ENCODE assay signal across 8 cellular contexts in genomic region chr5:114055810-114056476, GRCh38.
DNase-seq lines count a peak whose midpoint lies in the region; ATAC-seq and TF ChIP-seq lines count a peak whose summit lies in the region.

No MANE protein-coding gene starts in this region.

- H3K27me3 ChIP-seq in duodenal mucosa (ENCODE audit: control insufficient read depth in 1 of 2, insufficient read depth in 2 of 2, low read length in 2 of 2) = peaks cover 10 to 34% of the 10 kb centered on the region in 2 donors
- H3K27me3 ChIP-seq in left lung = peaks cover 24 to 34% of the 10 kb centered on the region in 2 donors
- H3K27me3 ChIP-seq in stomach smooth muscle (ENCODE audit: control insufficient read depth in 1 of 2, insufficient read depth in 2 of 2, low read length in 2 of 2) = no peaks in the 10 kb centered on the region

- in situ Hi-C loops in KBM-7 (cut with MboI; ENCODE audit: low pct_unique_long_range_greater_than_20kb, low sequenced_read_pairs) = no loop called here

- TF ChIP-seq CTCF in left lung (IDR thresholded peaks at IDR 0.05) = no peak

- intact Hi-C loops in left lung (cut with DNase I) = no loop called here

- peak; percentile 63 for ATAC-seq in left lung

- H3K4me1 ChIP-seq in duodenal mucosa (ENCODE audit: control insufficient read depth in 1 of 2, insufficient read depth in 2 of 2, low read length in 2 of 2) (no peaks in the 10 kb centered on the region), left lung (peaks cover 6 to 7% of the 10 kb centered on the region in 2 donors), stomach smooth muscle (ENCODE audit: control insufficient read depth, insufficient read depth, low read length) (peaks cover 34% of the 10 kb centered on the region)

- H3K36me3 ChIP-seq in duodenal mucosa (ENCODE audit: control insufficient read depth in 1 of 2, insufficient read depth in 2 of 2, low read length in 2 of 2) (no peaks in the 10 kb centered on the region), left lung (no peaks in the 10 kb centered on the region), stomach smooth muscle (ENCODE audit: control insufficient read depth in 2 of 2, insufficient read depth in 2 of 2, low read length in 2 of 2) (no peaks in the 10 kb centered on the region)

- DNase-seq in KBM-7 = peak; percentile 2
- DNase-seq in left lung = peak in 1 of 2 donors; percentile 80
- DNase-seq in NCI-H446 treated with DMSO at 0.1 percent for 48 hours (lab: John Stamatoyannopoulos, UW) = no peak
- no peak for DNase-seq in NCI-H446 (lab: John Stamatoyannopoulos, UW)
- DNase-seq in LoVo (ENCODE audit: low spot score) = no peak
- no peak for DNase-seq in stimulated activated CD8-positive, alpha-beta memory T cell treated with anti-CD3 and anti-CD28 coated beads, Interleukin-4, amount 100 ng/mL, for 48 hours

- H3K4me3 ChIP-seq in duodenal mucosa (ENCODE audit: low read depth in 1 of 2, low read length in 2 of 2) (peak overlapping the region; percentile 35 to 40), left lung (peak overlapping the region; percentile 35 to 36), stomach smooth muscle (ENCODE audit: low read length in 2 of 2) (peak overlapping the region; percentile 79 to 81)

- no peaks in the 10 kb centered on the region for H3K9me3 ChIP-seq in duodenal mucosa (ENCODE audit: control insufficient read depth in 1 of 2, low read length in 2 of 2)
- no peaks in the 10 kb centered on the region for H3K9me3 ChIP-seq in left lung
- H3K9me3 ChIP-seq in stomach smooth muscle (ENCODE audit: control insufficient read depth in 2 of 2, low read length in 2 of 2) = no peaks in the 10 kb centered on the region

- H3K27ac ChIP-seq in duodenal mucosa (ENCODE audit: low read depth, low read length) (no peak overlapping the region), left lung (no peak overlapping the region), stomach smooth muscle (ENCODE audit: low read length) (no peak overlapping the region)

- no peak overlapping the region for H3K9ac ChIP-seq in duodenal mucosa (ENCODE audit: low read depth in 1 of 2, low read length in 2 of 2)
- H3K9ac ChIP-seq in stomach smooth muscle (ENCODE audit: low read length in 2 of 2) = peak overlapping the region in 1 of 2 donors; percentile 4
